ENCODE assay signal across 8 cellular contexts in the genomic region with DNA sequence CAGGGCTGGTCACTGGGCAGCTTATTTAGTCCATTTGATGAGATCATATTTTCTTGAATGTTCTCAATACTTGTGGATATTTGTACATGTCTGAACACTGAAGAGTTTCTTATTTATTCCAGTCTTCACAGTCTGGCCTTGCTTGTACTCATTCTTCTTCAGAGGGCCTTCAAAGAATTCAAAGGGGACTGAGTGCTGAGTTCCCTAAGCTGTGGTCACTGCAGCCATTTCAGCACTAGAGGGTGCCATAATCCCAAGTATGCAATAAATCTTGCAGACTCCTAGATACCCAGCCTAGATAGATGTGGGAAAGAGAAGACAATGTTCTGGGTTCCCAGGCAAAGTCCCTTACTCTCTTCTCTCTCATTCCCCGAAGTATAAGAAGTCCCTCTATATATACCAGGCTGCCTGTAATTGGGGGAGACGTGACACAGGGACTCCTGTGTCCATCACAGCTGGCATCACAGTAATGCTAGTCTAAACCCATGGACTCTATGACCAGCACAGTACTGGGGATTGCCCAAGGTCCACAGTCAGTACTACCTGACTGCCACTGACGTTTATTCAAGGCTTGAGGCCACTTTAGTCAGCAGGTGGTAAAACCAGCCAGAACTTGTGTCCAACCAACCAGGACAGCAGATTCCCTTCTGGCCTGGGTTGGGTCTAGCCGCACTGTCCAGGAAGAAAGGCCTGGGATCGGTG. TPM values are rescaled to one million over a fixed set of nuclear protein-coding genes. Genes with fewer than 3 reads are reported as not detected.
A peak's percentile ranks its signal among the peaks of the same experiment; 100 is the strongest.
DNase-seq lines count a peak whose midpoint lies in the region; ATAC-seq and TF ChIP-seq lines count a peak whose summit lies in the region.

No MANE protein-coding gene starts in this region.

- no peaks in the 10 kb centered on the region for H3K4me1 ChIP-seq in endodermal cell (ENCODE audit: control insufficient read depth, insufficient read depth, low read length)
- H3K4me1 ChIP-seq in gastroesophageal sphincter = no peaks in the 10 kb centered on the region

- H3K36me3 Mint-ChIP-seq in endodermal cell (ENCODE audit: low read depth) = peaks cover 42% of the 10 kb centered on the region
- H3K36me3 Mint-ChIP-seq in type B pancreatic cell = peaks cover 27% of the 10 kb centered on the region

- no peaks in the 10 kb centered on the region for H3K27me3 Mint-ChIP-seq in endodermal cell (ENCODE audit: insufficient read depth)
- H3K27me3 Mint-ChIP-seq in type B pancreatic cell = no peaks in the 10 kb centered on the region

- no peak overlapping the region for H3K27ac ChIP-seq in AG04450 (ENCODE audit: low read depth, low read length)
- H3K27ac ChIP-seq in endodermal cell (ENCODE audit: low read depth, low read length) = no peak overlapping the region
- H3K27ac ChIP-seq in gastroesophageal sphincter = no peak overlapping the region

- WGBS in endodermal cell (ENCODE audit: insufficient coverage in 1 of 2, insufficient read length in 1 of 2), 2 experiments = 68% methylated on average over 5 of the region's 5 CpGs
- 94% methylated on average over 3 of the region's 5 CpGs; no CpG with 5 or more reads in 1 of the 2 donors for WGBS in gastroesophageal sphincter (ENCODE audit: low coverage in 1 of 2), 2 donors

- H3K9ac ChIP-seq in endodermal cell (ENCODE audit: extremely low read depth, low read length, poor library complexity, severe bottlenecking) = no peak overlapping the region

- POLR2A ChIA-PET in AG04450 (lab: Yijun Ruan, JAX) = no interaction called here

- TF ChIP-seq CTCF in AG04450 (IDR thresholded peaks at IDR 0.05; ENCODE audit: low read depth, low read length) (peak; percentile 25; the same call in 1 of the 2 replicates), GM12873 (IDR thresholded peaks at IDR 0.05; ENCODE audit: insufficient read depth, low read depth, low read length, missing control alignments) (peak; percentile 67), endodermal cell (conservative IDR thresholded peaks at IDR 0.05) (peak; percentile 74), type B pancreatic cell (conservative IDR thresholded peaks at IDR 0.05) (peak; percentile 61), gastroesophageal sphincter (IDR thresholded peaks at IDR 0.05) (no peak)

- H3K27ac Mint-ChIP-seq in endodermal cell = no peak overlapping the region
- no peak overlapping the region for H3K27ac Mint-ChIP-seq in type B pancreatic cell

- peaks cover 30% of the 10 kb centered on the region for H3K36me3 ChIP-seq in endodermal cell (ENCODE audit: control insufficient read depth, insufficient read depth, low read length)
- peaks cover 0 to 42% of the 10 kb centered on the region in 2 donors for H3K36me3 ChIP-seq in gastroesophageal sphincter

- ATAC-seq in gastroesophageal sphincter = no peak

- no peak overlapping the region for H3K4me3 ChIP-seq in AG04450 (ENCODE audit: low read depth, low read length)
- no peak overlapping the region for H3K4me3 ChIP-seq in endodermal cell (ENCODE audit: low read length)
- H3K4me3 ChIP-seq in gastroesophageal sphincter = no peak overlapping the region

- no peak for TF ChIP-seq EP300 in gastroesophageal sphincter (IDR thresholded peaks at IDR 0.05)

- H3K4me1 Mint-ChIP-seq in endodermal cell (no peaks in the 10 kb centered on the region), type B pancreatic cell (ENCODE audit: unreplicated experiment) (no peaks in the 10 kb centered on the region)

- H3K4me3 Mint-ChIP-seq in endodermal cell (no peak overlapping the region), type B pancreatic cell (no peak overlapping the region)

- H3K27me3 ChIP-seq in AG04450 (ENCODE audit: control insufficient read depth, insufficient read depth, low read length) (no peaks in the 10 kb centered on the region), endodermal cell (ENCODE audit: control insufficient read depth, insufficient read depth, low read length, poor library complexity, severe bottlenecking) (no peaks in the 10 kb centered on the region), gastroesophageal sphincter (no peaks in the 10 kb centered on the region)

- TF ChIP-seq POLR2A in gastroesophageal sphincter (IDR thresholded peaks at IDR 0.05) = no peak

- H3K9me3 Mint-ChIP-seq in endodermal cell = peaks cover 79% of the 10 kb centered on the region
- H3K9me3 Mint-ChIP-seq in type B pancreatic cell = peaks cover 16% of the 10 kb centered on the region

- H3K9me3 ChIP-seq in AG04450 (ENCODE audit: control insufficient read depth, insufficient read depth, low read length) (peaks cover 36% of the 10 kb centered on the region), endodermal cell (ENCODE audit: control insufficient read depth, low read length) (peaks cover 58% of the 10 kb centered on the region), gastroesophageal sphincter (peaks cover 3 to 91% (median 10%) of the 10 kb centered on the region in 3 donors)

- CTCF ChIA-PET in AG04450 (lab: Charles Lee) = interaction anchor here (0.6 kb wide), 2 partner anchors 996 to 1290 kb away, joined by 4 read pairs; no protein-coding TSS in a partner anchor

- DNase-seq in AG04450 (ENCODE audit: low read depth, low spot score) (no peak), OCI-M1 (lab: John Stamatoyannopoulos, UW) (peak; percentile 82), endodermal cell (peak; percentile 75), type B pancreatic cell (ENCODE audit: extremely low spot score, unreplicated experiment) (no peak), mucosa of gallbladder (ENCODE audit: low spot score) (no peak)
- DNase-seq in stimulated activated CD4-positive, alpha-beta T cell treated with anti-CD3 and anti-CD28 coated beads, Interleukin-12 subunit alpha, Interleukin-12 subunit beta, amount 100 ng/mL, for 4 hours = no peak

RNA-seq across cellular contexts. Expression of a gene that starts 8.9 kb away (rescaled TPM):
- polyA plus RNA-seq in AG04450 (2011; rRNA removed) = 0.11 and 0.21 TPM in 2 replicates
- 0.17 TPM in 1 of 2 replicates, not detected in the other for polyA minus RNA-seq in AG04450 (2011; rRNA and poly(A)+ RNA removed)
- total RNA-seq in endodermal cell (1 to 10 TPM in 1 of 2 donors, under 1 TPM in 1; 0.68 to 1.2 TPM), type B pancreatic cell (ENCODE audit: low replicate concordance) (0.94 and 1.6 TPM in 2 replicates), mucosa of gallbladder (0.95 TPM), gastroesophageal sphincter (1 to 10 TPM in 2 of 4 donors, under 1 TPM in 2; 0.57 to 2.3 (median 1.5) TPM)
- polyA plus RNA-seq in endodermal cell (2013, experiment 1 of 2) = 0.61 TPM
- polyA plus RNA-seq in endodermal cell (2013, experiment 2 of 2) = 1.6 TPM

RNA-seq across cellular contexts. Expression of a gene that starts 11.5 kb away (rescaled TPM):
- 6.6 and 6.8 TPM in 2 replicates for polyA plus RNA-seq in AG04450 (2011; rRNA removed)
- polyA minus RNA-seq in AG04450 (2011; rRNA and poly(A)+ RNA removed) = 13.8 and 14.8 TPM in 2 replicates
- 10 to 100 TPM in 1 of 2 donors, 1 to 10 TPM in 1; 9.1 to 11.8 TPM for total RNA-seq in endodermal cell
- 8.8 TPM for polyA plus RNA-seq in endodermal cell (2013, experiment 1 of 2)
- 9.8 TPM for polyA plus RNA-seq in endodermal cell (2013, experiment 2 of 2)
- 16.6 and 18.0 TPM in 2 replicates for total RNA-seq in type B pancreatic cell (ENCODE audit: low replicate concordance)
- total RNA-seq in mucosa of gallbladder = 18.9 TPM
- total RNA-seq in gastroesophageal sphincter = 10 to 100 TPM in 2 of 4 donors, 1 to 10 TPM in 2; 5.8 to 15.5 (median 11.7) TPM

RNA-seq across cellular contexts. Expression of a gene that starts 21.7 kb away (rescaled TPM):
- polyA plus RNA-seq in AG04450 (2011; rRNA removed) = 8.7 and 11.1 TPM in 2 replicates
- polyA minus RNA-seq in AG04450 (2011; rRNA and poly(A)+ RNA removed) = 11.6 and 11.8 TPM in 2 replicates
- total RNA-seq in endodermal cell (10 to 100 TPM; 16.8 to 17.0 TPM), type B pancreatic cell (ENCODE audit: low replicate concordance) (15.4 and 18.4 TPM in 2 replicates), mucosa of gallbladder (9.6 TPM), gastroesophageal sphincter (10 to 100 TPM in 2 of 4 donors, 1 to 10 TPM in 2; 6.4 to 30.8 (median 10.1) TPM)
- polyA plus RNA-seq in endodermal cell (2013, experiment 1 of 2) = 12.3 TPM
- 11.2 TPM for polyA plus RNA-seq in endodermal cell (2013, experiment 2 of 2)

RNA-seq across cellular contexts. Expression of a gene that starts 30.7 kb away (rescaled TPM):
- 7.4 and 9.7 TPM in 2 replicates for polyA plus RNA-seq in AG04450 (2011; rRNA removed)
- 9.9 and 12.5 TPM in 2 replicates for polyA minus RNA-seq in AG04450 (2011; rRNA and poly(A)+ RNA removed)
- total RNA-seq in endodermal cell (10 to 100 TPM; 25.0 to 28.5 TPM), type B pancreatic cell (ENCODE audit: low replicate concordance) (17.5 and 26.6 TPM in 2 replicates), mucosa of gallbladder (9.8 TPM), gastroesophageal sphincter (10 to 100 TPM in 1 of 4 donors, 1 to 10 TPM in 3; 4.8 to 10.6 (median 6.8) TPM)
- polyA plus RNA-seq in endodermal cell (2013, experiment 1 of 2) = 11.5 TPM
- polyA plus RNA-seq in endodermal cell (2013, experiment 2 of 2) = 13.4 TPM

RNA-seq across cellular contexts. Expression of a gene that starts 33.9 kb away (rescaled TPM):
- 9.2 and 11.0 TPM in 2 replicates for polyA plus RNA-seq in AG04450 (2011; rRNA removed)
- polyA minus RNA-seq in AG04450 (2011; rRNA and poly(A)+ RNA removed) = 17.1 and 22.1 TPM in 2 replicates
- total RNA-seq in endodermal cell = 10 to 100 TPM in 1 of 2 donors, 1 to 10 TPM in 1; 7.9 to 12.4 TPM
- 8.3 TPM for polyA plus RNA-seq in endodermal cell (2013, experiment 1 of 2)
- 7.8 TPM for polyA plus RNA-seq in endodermal cell (2013, experiment 2 of 2)
- total RNA-seq in type B pancreatic cell (ENCODE audit: low replicate concordance) = 9.6 and 9.8 TPM in 2 replicates
- 9.9 TPM for total RNA-seq in mucosa of gallbladder
- total RNA-seq in gastroesophageal sphincter = 10 to 100 TPM in 3 of 4 donors, 1 to 10 TPM in 1; 5.1 to 22.1 (median 13.9) TPM

Comparison
In these comparisons a context has a peak if more than half of its experiments do, and no peak if none do; other contexts are left out.
1. DNase-seq: peak in OCI-M1 (single experiment) and endodermal cell (single experiment); none in AG04450 (single experiment), type B pancreatic cell (single experiment), stimulated activated CD4-positive, alpha-beta T cell treated with anti-CD3 and anti-CD28 coated beads, Interleukin-12 subunit alpha, Interleukin-12 subunit beta, amount 100 ng/mL, for 4 hours (single experiment) and mucosa of gallbladder (single experiment).
2. CTCF ChIP-seq: peak in AG04450 (single experiment), GM12873 (single experiment), endodermal cell (single experiment) and type B pancreatic cell (single experiment); none in gastroesophageal sphincter (0 of 4).